In genomic region chr17:73357981-73358380, GRCh38 we compare ENCODE assay signal across 31 cellular contexts.
"Had no signal": no experiment of that assay in that cellular context is flagged by ENCODE, and none has a peak within 500 bp of the region (broad histone marks: within the 10 kb centered on the region; RNA-seq: fewer than 3 reads in every experiment).

No MANE protein-coding gene starts in this region.

- H3K27ac ChIP-seq: ascending aorta, brain microvascular endothelial cell, epithelial cell of prostate, esophagus squamous epithelium, gastrocnemius medialis, lower lobe of right lung, SK-N-MC, suprapubic skin, tibial nerve, WERI-Rb-1 had no signal

- H3K9me3 ChIP-seq: adrenal gland, ascending aorta, esophagus squamous epithelium, gastrocnemius medialis, lower lobe of right lung, stomach, suprapubic skin, tibial nerve had no signal

- ATAC-seq: gastrocnemius medialis; lower lobe of right lung; natural killer cell; stimulated activated naive B cell treated with anti-CD40 and anti-IgM and Interleukin-4, amounts not matched to agents 10 μg/mL and 1 μg/mL and 100 μg/mL, for 72 hours; T-helper 17 cell had no signal

- H3K4me3 Mint-ChIP-seq: activated CD4-positive, alpha-beta memory T cell treated with anti-CD3 and anti-CD28 coated beads for 36 hours; activated CD4-positive, alpha-beta T cell treated with anti-CD3 and anti-CD28 coated beads, Interleukin-2, amount 10 ng/mL, durations not matched to agents 24 days and 14 days; activated naive CD4-positive, alpha-beta T cell treated with anti-CD3 and anti-CD28 coated beads for 36 hours; activated naive CD8-positive, alpha-beta T cell treated with anti-CD3 and anti-CD28 coated beads for 36 hours; activated T-helper 1 cell treated with anti-CD3 and anti-CD28 coated beads, Interleukin-12 subunit alpha, Interleukin-12 subunit beta, Interleukin-2, Interleukin-4 antibody, amounts not matched to agents 30 ng/mL and 10 ng/mL and 1 ng/mL, durations not matched to agents 14 hours and 24 hours and 36 hours; natural killer cell; stimulated activated naive B cell treated with anti-CD40 and anti-IgM and Interleukin-4, amounts not matched to agents 10 μg/mL and 1 μg/mL and 100 μg/mL, for 72 hours; T-helper 17 cell had no signal

- H3K27me3 ChIP-seq: adrenal gland, ascending aorta, brain microvascular endothelial cell, gastrocnemius medialis, stomach, suprapubic skin, tibial nerve had no signal

- H3K36me3 ChIP-seq: adrenal gland, ascending aorta, brain microvascular endothelial cell, esophagus squamous epithelium, gastrocnemius medialis, lower lobe of right lung, stomach, suprapubic skin, tibial nerve had no signal

- H3K27ac Mint-ChIP-seq: activated CD4-positive, alpha-beta memory T cell treated with anti-CD3 and anti-CD28 coated beads for 36 hours; activated CD4-positive, alpha-beta T cell treated with anti-CD3 and anti-CD28 coated beads, Interleukin-2, amount 10 ng/mL, durations not matched to agents 24 days and 14 days; activated naive CD4-positive, alpha-beta T cell treated with anti-CD3 and anti-CD28 coated beads for 36 hours; activated naive CD8-positive, alpha-beta T cell treated with anti-CD3 and anti-CD28 coated beads for 36 hours; activated T-helper 1 cell treated with anti-CD3 and anti-CD28 coated beads, Interleukin-12 subunit alpha, Interleukin-12 subunit beta, Interleukin-2, Interleukin-4 antibody, amounts not matched to agents 30 ng/mL and 10 ng/mL and 1 ng/mL, durations not matched to agents 14 hours and 24 hours and 36 hours; natural killer cell; stimulated activated naive B cell treated with anti-CD40 and anti-IgM and Interleukin-4, amounts not matched to agents 10 μg/mL and 1 μg/mL and 100 μg/mL, for 72 hours; T-helper 17 cell had no signal

- DNase-seq: activated CD4-positive, alpha-beta memory T cell treated with anti-CD3 and anti-CD28 coated beads for 36 hours; activated CD4-positive, alpha-beta T cell treated with anti-CD3 and anti-CD28 coated beads, Interleukin-2, amount 10 ng/mL, durations not matched to agents 24 days and 14 days; activated CD4-positive, CD25-positive, alpha-beta regulatory T cell treated with anti-CD3 and anti-CD28 coated beads, Interleukin-2, amount 50 U/mL, for 72 hours; activated CD8-positive, alpha-beta memory T cell treated with anti-CD3 and anti-CD28 coated beads, Interleukin-2, amount 50 U/mL, for 4 hours; activated effector memory CD4-positive, alpha-beta T cell treated with anti-CD3 and anti-CD28 coated beads, Interleukin-2, amount 50 U/mL, for 16 hours; activated naive CD4-positive, alpha-beta T cell treated with anti-CD3 and anti-CD28 coated beads for 36 hours; activated naive CD8-positive, alpha-beta T cell treated with anti-CD3 and anti-CD28 coated beads for 36 hours; activated T-cell treated with anti-CD3 and anti-CD28 coated beads, Interleukin-2, amount 50 U/mL, for 1 hour; brain microvascular endothelial cell; central memory CD4-positive, alpha-beta T cell; dermis blood vessel endothelial cell; effector CD4-positive, alpha-beta T cell; esophagus squamous epithelium; gastrocnemius medialis; lower lobe of right lung; mesenchymal stem cell; natural killer cell; stimulated activated CD4-positive, alpha-beta T cell treated with anti-CD3 and anti-CD28 coated beads, Interleukin-15, amount 100 ng/mL, for 24 hours; stimulated activated CD4-positive, alpha-beta T cell treated with anti-CD3 and anti-CD28 coated beads, Interleukin-2, amount 100 ng/mL, for 24 hours; stimulated activated naive B cell treated with anti-CD40 and anti-IgM and Interleukin-4, amounts not matched to agents 10 μg/mL and 1 μg/mL and 100 μg/mL, for 72 hours; stomach; T-helper 17 cell; T1000; WERI-Rb-1 had no signal

- H3K9me3 Mint-ChIP-seq: activated CD4-positive, alpha-beta memory T cell treated with anti-CD3 and anti-CD28 coated beads for 36 hours; activated CD4-positive, alpha-beta T cell treated with anti-CD3 and anti-CD28 coated beads, Interleukin-2, amount 10 ng/mL, durations not matched to agents 24 days and 14 days; activated naive CD4-positive, alpha-beta T cell treated with anti-CD3 and anti-CD28 coated beads for 36 hours; activated naive CD8-positive, alpha-beta T cell treated with anti-CD3 and anti-CD28 coated beads for 36 hours; activated T-helper 1 cell treated with anti-CD3 and anti-CD28 coated beads, Interleukin-12 subunit alpha, Interleukin-12 subunit beta, Interleukin-2, Interleukin-4 antibody, amounts not matched to agents 30 ng/mL and 10 ng/mL and 1 ng/mL, durations not matched to agents 14 hours and 24 hours and 36 hours; natural killer cell; stimulated activated naive B cell treated with anti-CD40 and anti-IgM and Interleukin-4, amounts not matched to agents 10 μg/mL and 1 μg/mL and 100 μg/mL, for 72 hours had no signal

- H3K27me3 Mint-ChIP-seq: activated CD4-positive, alpha-beta memory T cell treated with anti-CD3 and anti-CD28 coated beads for 36 hours; activated CD4-positive, alpha-beta T cell treated with anti-CD3 and anti-CD28 coated beads, Interleukin-2, amount 10 ng/mL, durations not matched to agents 24 days and 14 days; activated naive CD8-positive, alpha-beta T cell treated with anti-CD3 and anti-CD28 coated beads for 36 hours; stimulated activated naive B cell treated with anti-CD40 and anti-IgM and Interleukin-4, amounts not matched to agents 10 μg/mL and 1 μg/mL and 100 μg/mL, for 72 hours; T-helper 17 cell had no signal

- H3K4me1 ChIP-seq: ascending aorta had no signal

- H3K36me3 Mint-ChIP-seq: activated CD4-positive, alpha-beta memory T cell treated with anti-CD3 and anti-CD28 coated beads for 36 hours; activated naive CD8-positive, alpha-beta T cell treated with anti-CD3 and anti-CD28 coated beads for 36 hours; natural killer cell had no signal

- H3K4me3 ChIP-seq: adrenal gland, ascending aorta, esophagus squamous epithelium, gastrocnemius medialis, lower lobe of right lung, SK-N-MC, stomach, suprapubic skin, tibial nerve had no signal

- H3K4me1 Mint-ChIP-seq: activated CD4-positive, alpha-beta T cell treated with anti-CD3 and anti-CD28 coated beads, Interleukin-2, amount 10 ng/mL, durations not matched to agents 24 days and 14 days; activated naive CD8-positive, alpha-beta T cell treated with anti-CD3 and anti-CD28 coated beads for 36 hours; natural killer cell; T-helper 17 cell had no signal
